22 cellular contexts compared by ENCODE assay signal in genomic region chr11:134132808-134133207, GRCh38.
A peak's percentile ranks its signal among the peaks of the same experiment; 100 is the strongest.
DNase-seq lines count a peak whose midpoint lies in the region; ATAC-seq and TF ChIP-seq lines count a peak whose summit lies in the region.
"Had no signal": no experiment of that assay in that cellular context is flagged by ENCODE, and none has a peak within 500 bp of the region (broad histone marks: within the 10 kb centered on the region; RNA-seq: fewer than 3 reads in every experiment).

No MANE protein-coding gene starts in this region.

- H3K4me3 ChIP-seq in fibroblast of mammary gland (ENCODE audit: control insufficient read depth, low read depth, low read length), result no peak overlapping the region
- H3K4me3 ChIP-seq: HAP-1, K562, PC-9 had no signal

- peaks cover 17% of the 10 kb centered on the region for H3K9me3 Mint-ChIP-seq in type B pancreatic cell

- peak overlapping the region; percentile 80 for H3K27ac ChIP-seq in VCaP
- H3K27ac ChIP-seq: 22Rv1, HL-60, PC-9 had no signal

- no peaks in the 10 kb centered on the region for H3K4me1 Mint-ChIP-seq in type B pancreatic cell (ENCODE audit: unreplicated experiment)

- TF ChIP-seq CTCF in VCaP (conservative IDR thresholded peaks at IDR 0.05), result no peak
- no peak for TF ChIP-seq CTCF in fibroblast of mammary gland (conservative IDR thresholded peaks at IDR 0.05; ENCODE audit: control insufficient read depth, insufficient read depth, low read depth, low read length)
- TF ChIP-seq CTCF in type B pancreatic cell (conservative IDR thresholded peaks at IDR 0.05), result no peak

- no peak for ATAC-seq in HG02610 (IDR thresholded peaks at IDR 0.05; ENCODE audit: unreplicated experiment)
- ATAC-seq in stimulated activated naive CD8-positive, alpha-beta T cell treated with anti-CD3 and anti-CD28 coated beads, Interleukin-15, Interleukin-2, amounts not matched to agents 100 U/mL and 50 U/mL, for 24 hours, result no peak
- ATAC-seq: CD8-positive, alpha-beta T cell; K562; Right ventricle myocardium inferior had no signal

- peaks cover 30% of the 10 kb centered on the region for H3K36me3 Mint-ChIP-seq in type B pancreatic cell

- peak; percentile 3 for DNase-seq in NCI-H748 (lab: John Stamatoyannopoulos, UW; ENCODE audit: unreplicated experiment)
- DNase-seq in NCI-H748 treated with DMSO at 0.1 percent for 48 hours (lab: John Stamatoyannopoulos, UW), result no peak
- DNase-seq in fibroblast of mammary gland (ENCODE audit: low read depth), result peak; percentile 30
- DNase-seq in type B pancreatic cell (ENCODE audit: extremely low spot score, unreplicated experiment), result no peak
- no peak for DNase-seq in NCI-H146 (lab: John Stamatoyannopoulos, UW)
- no peak for DNase-seq in stimulated activated naive CD8-positive, alpha-beta T cell treated with anti-CD3 and anti-CD28 coated beads, Interleukin-15, Interleukin-2, amounts not matched to agents 100 U/mL and 50 U/mL, for 24 hours
- DNase-seq: CD8-positive, alpha-beta T cell; DMS79 treated with DMSO at 0.1 percent for 48 hours; MV-4-11; NCI-H1417 treated with DMSO at 0.1 percent for 48 hours; NCI-H2029; NCI-H2171; NCI-H446 treated with DMSO at 0.1 percent for 48 hours; NCI-H82; PC-9 had no signal

- peak overlapping the region; percentile 79 for H3K27ac Mint-ChIP-seq in type B pancreatic cell
- H3K27ac Mint-ChIP-seq: CD8-positive, alpha-beta T cell had no signal

- peak overlapping the region; percentile 59 for H3K4me3 Mint-ChIP-seq in type B pancreatic cell
- H3K4me3 Mint-ChIP-seq: CD8-positive, alpha-beta T cell had no signal

- H3K27me3 Mint-ChIP-seq in type B pancreatic cell, result no peaks in the 10 kb centered on the region

Comparison
In these comparisons a context has a peak if more than half of its experiments do, and no peak if none do; other contexts are left out.
1. DNase-seq: peak in NCI-H748 (single experiment) and fibroblast of mammary gland (single experiment); none in NCI-H748 treated with DMSO at 0.1 percent for 48 hours (single experiment), type B pancreatic cell (single experiment), NCI-H146 (single experiment) and stimulated activated naive CD8-positive, alpha-beta T cell treated with anti-CD3 and anti-CD28 coated beads, Interleukin-15, Interleukin-2, amounts not matched to agents 100 U/mL and 50 U/mL, for 24 hours (single experiment).